Comparison of ENCODE assay signal across 27 cellular contexts in the genomic region with DNA sequence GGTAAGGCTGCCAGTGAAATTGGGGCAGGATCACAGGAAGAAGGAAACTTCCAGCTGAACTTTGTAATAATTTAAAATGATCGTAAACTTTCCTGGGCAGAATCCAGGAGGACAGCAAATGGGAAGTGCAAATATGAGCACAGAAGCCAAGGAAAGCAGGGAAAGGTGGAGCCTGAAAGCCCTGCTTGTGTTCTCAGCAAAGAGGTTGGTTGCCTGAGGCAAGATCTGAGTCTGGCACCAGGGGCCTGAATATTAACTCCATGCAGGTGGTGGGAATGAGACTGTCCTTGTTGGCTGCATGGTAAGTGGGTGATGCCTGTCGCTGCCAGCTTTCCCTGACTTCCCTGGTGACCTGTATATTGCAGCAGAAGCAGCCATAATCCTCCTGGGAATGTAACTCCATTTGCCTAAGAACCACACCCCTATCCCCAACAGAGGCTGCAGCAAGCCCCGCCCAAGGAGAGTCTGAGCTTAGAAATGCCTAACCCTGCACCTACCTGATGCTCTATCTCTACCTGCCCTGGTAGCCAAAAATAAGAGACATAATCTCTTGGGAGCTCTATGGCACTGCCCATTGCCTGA.
"Had no signal": no experiment of that assay in that cellular context is flagged by ENCODE, and none has a peak within 500 bp of the region (broad histone marks: within the 10 kb centered on the region; RNA-seq: fewer than 3 reads in every experiment).

No MANE protein-coding gene starts in this region.

- H3K27ac Mint-ChIP-seq: activated CD4-positive, alpha-beta T cell treated with anti-CD3 and anti-CD28 coated beads for 36 hours; activated naive CD4-positive, alpha-beta T cell treated with anti-CD3 and anti-CD28 coated beads, Interleukin-2, amount 50 U/mL, for 72 hours; activated T-cell treated with anti-CD3 and anti-CD28 coated beads, Interleukin-2, amount 50 U/mL, for 72 hours; dendritic cell treated with granulocyte-macrophage colony-stimulating factor and Interleukin-4, amounts not matched to agents 40 ng/mL and 50 ng/mL, for 4 days; mesothelial cell of epicardium; naive B cell; nephron progenitor cell; stimulated activated effector memory CD8-positive, alpha-beta T cell treated with anti-CD3 and anti-CD28 coated beads, Interleukin-12 subunit alpha, Interleukin-12 subunit beta, amount 100 ng/mL, for 72 hours; stimulated activated naive CD8-positive, alpha-beta T cell treated with anti-CD3 and anti-CD28 coated beads, Interleukin-15, Interleukin-2, amounts not matched to agents 100 ng/mL and 50 ng/mL, for 24 hours; T-helper 2 cell treated with Interferon-gamma antibody and Interleukin-4, amounts not matched to agents 5 μg/mL and 100 μg/mL, for 36 hours had no signal

- H3K27ac ChIP-seq: epithelial cell of prostate, esophagus squamous epithelium, pancreas, prostate gland, sigmoid colon, upper lobe of left lung had no signal

- H3K36me3 Mint-ChIP-seq: activated naive CD4-positive, alpha-beta T cell treated with anti-CD3 and anti-CD28 coated beads, Interleukin-2, amount 50 U/mL, for 72 hours; mesothelial cell of epicardium; naive B cell; stimulated activated effector memory CD8-positive, alpha-beta T cell treated with anti-CD3 and anti-CD28 coated beads, Interleukin-12 subunit alpha, Interleukin-12 subunit beta, amount 100 ng/mL, for 72 hours had no signal

- H3K36me3 ChIP-seq: esophagus squamous epithelium, pancreas, prostate gland, sigmoid colon, upper lobe of left lung had no signal

- H3K4me1 ChIP-seq: esophagus squamous epithelium, pancreas, prostate gland, sigmoid colon, upper lobe of left lung had no signal

- DNase-seq: activated CD4-positive, alpha-beta T cell treated with anti-CD3 and anti-CD28 coated beads for 36 hours; activated CD4-positive, CD25-positive, alpha-beta regulatory T cell; activated naive CD4-positive, alpha-beta T cell; activated T-cell treated with anti-CD3 and anti-CD28 coated beads for 4 hours; activated T-cell treated with anti-CD3 and anti-CD28 coated beads, Interleukin-2, amount 50 U/mL, for 72 hours; esophagus squamous epithelium; foreskin melanocyte; kidney; left colon; mammary epithelial cell; naive B cell; nephron progenitor cell; pancreas; sigmoid colon; small intestine; stimulated activated CD4-positive, alpha-beta T cell treated with anti-CD3 and anti-CD28 coated beads, Interleukin-4, amount 100 ng/mL, for 24 hours; substantia nigra; upper lobe of left lung had no signal

- H3K4me1 Mint-ChIP-seq: activated CD4-positive, alpha-beta T cell treated with anti-CD3 and anti-CD28 coated beads for 36 hours; central memory CD8-positive, alpha-beta T cell; mesothelial cell of epicardium; naive B cell; nephron progenitor cell; stimulated activated effector memory CD8-positive, alpha-beta T cell treated with anti-CD3 and anti-CD28 coated beads, Interleukin-12 subunit alpha, Interleukin-12 subunit beta, amount 100 ng/mL, for 72 hours had no signal

- H3K4me3 ChIP-seq: esophagus squamous epithelium, pancreas, prostate gland, sigmoid colon, upper lobe of left lung had no signal

- H3K9me3 ChIP-seq: esophagus squamous epithelium, pancreas, prostate gland, sigmoid colon, upper lobe of left lung had no signal

- H3K27me3 ChIP-seq: esophagus squamous epithelium, sigmoid colon, upper lobe of left lung had no signal

- H3K4me3 Mint-ChIP-seq: activated CD4-positive, alpha-beta T cell treated with anti-CD3 and anti-CD28 coated beads for 36 hours; activated T-cell treated with anti-CD3 and anti-CD28 coated beads, Interleukin-2, amount 50 U/mL, for 72 hours; central memory CD8-positive, alpha-beta T cell; dendritic cell treated with granulocyte-macrophage colony-stimulating factor and Interleukin-4, amounts not matched to agents 40 ng/mL and 50 ng/mL, for 4 days; mesothelial cell of epicardium; naive B cell; nephron progenitor cell; stimulated activated effector memory CD8-positive, alpha-beta T cell treated with anti-CD3 and anti-CD28 coated beads, Interleukin-12 subunit alpha, Interleukin-12 subunit beta, amount 100 ng/mL, for 72 hours; stimulated activated naive CD8-positive, alpha-beta T cell treated with anti-CD3 and anti-CD28 coated beads, Interleukin-15, Interleukin-2, amounts not matched to agents 100 ng/mL and 50 ng/mL, for 24 hours; T-helper 2 cell treated with Interferon-gamma antibody and Interleukin-4, amounts not matched to agents 5 μg/mL and 100 μg/mL, for 36 hours had no signal

- ATAC-seq: activated CD4-positive, alpha-beta T cell treated with anti-CD3 and anti-CD28 coated beads for 36 hours; activated naive CD4-positive, alpha-beta T cell treated with anti-CD3 and anti-CD28 coated beads, Interleukin-2, amount 50 U/mL, for 72 hours; activated T-cell treated with anti-CD3 and anti-CD28 coated beads, Interleukin-2, amount 50 U/mL, for 72 hours; left colon; pancreas; stimulated activated effector memory CD8-positive, alpha-beta T cell treated with anti-CD3 and anti-CD28 coated beads, Interleukin-12 subunit alpha, Interleukin-12 subunit beta, amount 100 ng/mL, for 72 hours had no signal

- H3K27me3 Mint-ChIP-seq: activated CD4-positive, alpha-beta T cell treated with anti-CD3 and anti-CD28 coated beads for 36 hours; central memory CD8-positive, alpha-beta T cell; dendritic cell treated with granulocyte-macrophage colony-stimulating factor and Interleukin-4, amounts not matched to agents 40 ng/mL and 50 ng/mL, for 4 days; naive B cell; stimulated activated naive CD8-positive, alpha-beta T cell treated with anti-CD3 and anti-CD28 coated beads, Interleukin-15, Interleukin-2, amounts not matched to agents 100 ng/mL and 50 ng/mL, for 24 hours had no signal

- H3K9me3 Mint-ChIP-seq: activated naive CD4-positive, alpha-beta T cell treated with anti-CD3 and anti-CD28 coated beads, Interleukin-2, amount 50 U/mL, for 72 hours; central memory CD8-positive, alpha-beta T cell; stimulated activated effector memory CD8-positive, alpha-beta T cell treated with anti-CD3 and anti-CD28 coated beads, Interleukin-12 subunit alpha, Interleukin-12 subunit beta, amount 100 ng/mL, for 72 hours; stimulated activated naive CD8-positive, alpha-beta T cell treated with anti-CD3 and anti-CD28 coated beads, Interleukin-15, Interleukin-2, amounts not matched to agents 100 ng/mL and 50 ng/mL, for 24 hours; T-helper 2 cell treated with Interferon-gamma antibody and Interleukin-4, amounts not matched to agents 5 μg/mL and 100 μg/mL, for 36 hours had no signal
